7 cellular contexts compared by ENCODE assay signal in genomic region chr7:131188367-131189339, GRCh38.
DNase-seq lines count a peak whose midpoint lies in the region; ATAC-seq lines count a peak whose summit lies in the region.

No MANE protein-coding gene starts in this region.

- no peaks in the 10 kb centered on the region for H3K36me3 Mint-ChIP-seq in activated T-cell treated with anti-CD3 and anti-CD28 coated beads, Interleukin-2, amount 50 U/mL, for 4 hours (ENCODE audit: insufficient read depth)

- H3K27me3 Mint-ChIP-seq in activated T-cell treated with anti-CD3 and anti-CD28 coated beads, Interleukin-2, amount 50 U/mL, for 4 hours (ENCODE audit: low read depth), result no peaks in the 10 kb centered on the region

- peak overlapping the region; percentile 46 for H3K4me3 Mint-ChIP-seq in activated T-cell treated with anti-CD3 and anti-CD28 coated beads, Interleukin-2, amount 50 U/mL, for 4 hours

- DNase-seq in OCI-M1 (lab: John Stamatoyannopoulos, UW), result peak; percentile 70
- peak; percentile 35 for DNase-seq in activated T-cell treated with anti-CD3 and anti-CD28 coated beads, Interleukin-2, amount 50 U/mL, for 4 hours
- DNase-seq in hepatic stellate cell (ENCODE audit: low spot score), result peak; percentile 71
- peak; percentile 16 for DNase-seq in stimulated activated CD8-positive, alpha-beta memory T cell treated with anti-CD3 and anti-CD28 coated beads, Interleukin-15, amount 100 ng/mL, for 24 hours (ENCODE audit: low read depth)
- no peak for DNase-seq in NCI-H774 (lab: John Stamatoyannopoulos, UW)

- ATAC-seq in GM18502 (IDR thresholded peaks at IDR 0.05; ENCODE audit: poor library complexity, unreplicated experiment) (peak; percentile 67), HG02588 (IDR thresholded peaks at IDR 0.05; ENCODE audit: unreplicated experiment) (peak; percentile 54)
- peak; percentile 90 to 91 for ATAC-seq in activated T-cell treated with anti-CD3 and anti-CD28 coated beads, Interleukin-2, amount 50 U/mL, for 4 hours

- peaks cover 55% of the 10 kb centered on the region for H3K4me1 Mint-ChIP-seq in activated T-cell treated with anti-CD3 and anti-CD28 coated beads, Interleukin-2, amount 50 U/mL, for 4 hours (ENCODE audit: low read depth)

- H3K9me3 Mint-ChIP-seq in activated T-cell treated with anti-CD3 and anti-CD28 coated beads, Interleukin-2, amount 50 U/mL, for 4 hours, result no peaks in the 10 kb centered on the region
